25 cellular contexts compared by ENCODE assay signal in the genomic region with DNA sequence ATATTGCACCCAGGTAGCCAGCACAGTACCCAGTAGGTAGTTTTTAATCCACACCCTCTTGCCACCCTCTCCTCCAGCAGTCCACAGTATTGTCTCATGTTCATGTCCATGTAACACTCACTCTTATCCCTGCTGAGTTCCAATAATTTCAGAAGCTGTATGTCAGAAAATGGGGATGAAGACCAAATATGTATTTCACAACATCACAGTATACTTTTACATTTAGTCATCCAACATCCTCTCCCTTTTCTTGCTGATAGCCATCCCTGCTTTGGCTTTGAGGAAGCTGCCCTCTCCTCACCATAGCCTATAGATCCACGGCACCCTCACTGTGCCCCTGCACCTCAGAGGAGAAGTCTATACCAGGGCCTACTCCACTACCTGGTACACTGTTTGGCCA.
"Had no signal": no experiment of that assay in that cellular context is flagged by ENCODE, and none has a peak within 500 bp of the region (broad histone marks: within the 10 kb centered on the region; RNA-seq: fewer than 3 reads in every experiment).

No MANE protein-coding gene starts in this region.

- H3K9me3 Mint-ChIP-seq: mesothelial cell of epicardium, nephron had no signal

- H3K36me3 ChIP-seq: breast epithelium, left lung, tibial artery had no signal

- H3K4me3 ChIP-seq: breast epithelium, dorsolateral prefrontal cortex, left lung, tibial artery had no signal

- H3K9me3 ChIP-seq: breast epithelium, left lung, tibial artery had no signal

- H3K27me3 ChIP-seq: breast epithelium, dorsolateral prefrontal cortex, left lung, tibial artery had no signal

- DNase-seq: activated CD4-positive, alpha-beta T cell treated with anti-CD3 and anti-CD28 coated beads, Interleukin-2, amount 50 U/mL, for 1 hour; activated CD4-positive, CD25-positive, alpha-beta regulatory T cell treated with anti-CD3 and anti-CD28 coated beads, Interleukin-2, amount 50 U/mL, for 72 hours; activated CD8-positive, alpha-beta memory T cell treated with anti-CD3 and anti-CD28 coated beads for 24 hours; activated CD8-positive, alpha-beta memory T cell treated with anti-CD3 and anti-CD28 coated beads, Interleukin-2, amount 50 U/mL, for 48 hours; activated effector memory CD4-positive, alpha-beta T cell treated with Interleukin-2 at 50 U/mL for 16 hours; activated naive CD4-positive, alpha-beta T cell treated with anti-CD3 and anti-CD28 coated beads, Interleukin-2, amount 50 U/mL, for 16 hours; activated T-cell treated with anti-CD3 and anti-CD28 coated beads, Interleukin-2, amount 50 U/mL, for 48 hours; dorsolateral prefrontal cortex; foreskin melanocyte; glutamatergic neuron; hypothalamus; left lung; nucleus accumbens; posterior cingulate gyrus; retina; stimulated activated CD4-positive, alpha-beta T cell treated with anti-CD3 and anti-CD28 coated beads, Interleukin-12 subunit alpha, Interleukin-12 subunit beta, amount 100 ng/mL, for 4 hours; stimulated activated CD4-positive, alpha-beta T cell treated with anti-CD3 and anti-CD28 coated beads, Interleukin-1b, Interleukin-23, amount 100 ng/mL, for 48 hours; stimulated activated CD8-positive, alpha-beta memory T cell treated with anti-CD3 and anti-CD28 coated beads, Interleukin-4, amount 100 ng/mL, for 48 hours; stimulated activated naive CD4-positive, alpha-beta T cell treated with Interleukin-2 at 50 U/mL for 16 hours; T-helper 17 cell; tibial artery had no signal

- H3K4me1 ChIP-seq: breast epithelium, left lung had no signal

- H3K36me3 Mint-ChIP-seq: mesothelial cell of epicardium had no signal

- ATAC-seq: left lung, T-helper 17 cell had no signal

- H3K27ac Mint-ChIP-seq: mesothelial cell of epicardium, nephron, T-helper 17 cell had no signal

- H3K27ac ChIP-seq: breast epithelium, dorsolateral prefrontal cortex, left lung, tibial artery, VCaP had no signal

- H3K4me3 Mint-ChIP-seq: mesothelial cell of epicardium, nephron, T-helper 17 cell had no signal

- H3K4me1 Mint-ChIP-seq: mesothelial cell of epicardium, T-helper 17 cell had no signal
